ENCODE assay signal across 1 cellular context in the genomic region with DNA sequence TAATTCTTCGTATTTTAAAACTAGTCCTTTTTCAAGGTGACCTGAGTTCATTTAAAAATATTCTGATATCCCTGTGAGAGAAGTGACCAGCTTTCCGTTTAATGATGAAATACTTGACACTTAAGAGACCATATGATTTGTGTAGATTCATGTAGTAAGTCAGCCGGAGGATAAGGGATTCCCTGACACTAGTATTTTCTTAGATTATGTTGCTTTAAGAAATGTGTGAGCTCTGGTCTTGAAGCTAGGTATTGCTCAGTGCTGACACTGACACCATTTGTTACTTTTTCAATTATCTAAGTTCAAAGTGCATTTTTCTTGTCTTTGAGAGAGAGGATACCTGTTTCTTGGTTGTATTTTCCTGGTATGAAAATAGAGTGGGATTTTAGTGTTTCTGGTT.
TF ChIP-seq lines count a peak whose summit lies in the region.

No MANE protein-coding gene starts in this region.

TF ChIP-seq in K562, 482 proteins besides CTCF, POLR2A, EP300 and RAD21 (continued from another document and continues in another):
- TF ChIP-seq, protein P1, sequence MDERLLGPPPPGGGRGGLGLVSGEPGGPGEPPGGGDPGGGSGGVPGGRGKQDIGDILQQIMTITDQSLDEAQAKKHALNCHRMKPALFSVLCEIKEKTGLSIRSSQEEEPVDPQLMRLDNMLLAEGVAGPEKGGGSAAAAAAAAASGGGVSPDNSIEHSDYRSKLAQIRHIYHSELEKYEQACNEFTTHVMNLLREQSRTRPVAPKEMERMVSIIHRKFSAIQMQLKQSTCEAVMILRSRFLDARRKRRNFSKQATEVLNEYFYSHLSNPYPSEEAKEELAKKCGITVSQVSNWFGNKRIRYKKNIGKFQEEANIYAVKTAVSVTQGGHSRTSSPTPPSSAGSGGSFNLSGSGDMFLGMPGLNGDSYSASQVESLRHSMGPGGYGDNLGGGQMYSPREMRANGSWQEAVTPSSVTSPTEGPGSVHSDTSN (CRISPR knock-in tag; IDR thresholded peaks at IDR 0.05; ENCODE audit: low read depth) = no peak
- TF ChIP-seq, protein P1 (tag; conservative IDR thresholded peaks at IDR 0.05; ENCODE audit: low read depth) = peak; percentile 87
- TF ChIP-seq NR2C1 (IDR thresholded peaks at IDR 0.05) = peak; percentile 33; the same call in 1 of the 2 replicates
- 0 out of 2 replicates have a peak, but pooled peaks have one; percentile 33 for TF ChIP-seq NR2C1 (tag; IDR thresholded peaks at IDR 0.05)
- no peak for TF ChIP-seq HNRNPL (IDR thresholded peaks at IDR 0.05; ENCODE audit: low read depth, low read length)
- TF ChIP-seq, protein P2, sequence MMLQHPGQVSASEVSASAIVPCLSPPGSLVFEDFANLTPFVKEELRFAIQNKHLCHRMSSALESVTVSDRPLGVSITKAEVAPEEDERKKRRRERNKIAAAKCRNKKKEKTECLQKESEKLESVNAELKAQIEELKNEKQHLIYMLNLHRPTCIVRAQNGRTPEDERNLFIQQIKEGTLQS (IDR thresholded peaks at IDR 0.05) = peak; percentile 95
- TF ChIP-seq, protein P2 (CRISPR knock-in tag; conservative IDR thresholded peaks at IDR 0.05) = no peak
- peak; percentile 96 for TF ChIP-seq MEIS2 (IDR thresholded peaks at IDR 0.05; ENCODE audit: partially characterized antibody)
- TF ChIP-seq TRIM24 (IDR thresholded peaks at IDR 0.05) = peak in 1 of 2 experiments; percentile 38; a peak in 1 of 4 replicates
- no peak for TF ChIP-seq ZNF143 (CRISPR knock-in tag; IDR thresholded peaks at IDR 0.05)
- peak; percentile 48; the same call in 1 of the 2 replicates for TF ChIP-seq EP400 (IDR thresholded peaks at IDR 0.05)
- TF ChIP-seq NR2C2 (CRISPR knock-in tag; IDR thresholded peaks at IDR 0.05) = no peak
- peak; percentile 58; the same call in 1 of the 2 replicates for TF ChIP-seq NR2C2 (tag; IDR thresholded peaks at IDR 0.05)
- no peak for TF ChIP-seq ZFX (CRISPR knock-in tag; IDR thresholded peaks at IDR 0.05)
- no peak for TF ChIP-seq ZZZ3 (IDR thresholded peaks at IDR 0.05)
- TF ChIP-seq, protein P3, sequence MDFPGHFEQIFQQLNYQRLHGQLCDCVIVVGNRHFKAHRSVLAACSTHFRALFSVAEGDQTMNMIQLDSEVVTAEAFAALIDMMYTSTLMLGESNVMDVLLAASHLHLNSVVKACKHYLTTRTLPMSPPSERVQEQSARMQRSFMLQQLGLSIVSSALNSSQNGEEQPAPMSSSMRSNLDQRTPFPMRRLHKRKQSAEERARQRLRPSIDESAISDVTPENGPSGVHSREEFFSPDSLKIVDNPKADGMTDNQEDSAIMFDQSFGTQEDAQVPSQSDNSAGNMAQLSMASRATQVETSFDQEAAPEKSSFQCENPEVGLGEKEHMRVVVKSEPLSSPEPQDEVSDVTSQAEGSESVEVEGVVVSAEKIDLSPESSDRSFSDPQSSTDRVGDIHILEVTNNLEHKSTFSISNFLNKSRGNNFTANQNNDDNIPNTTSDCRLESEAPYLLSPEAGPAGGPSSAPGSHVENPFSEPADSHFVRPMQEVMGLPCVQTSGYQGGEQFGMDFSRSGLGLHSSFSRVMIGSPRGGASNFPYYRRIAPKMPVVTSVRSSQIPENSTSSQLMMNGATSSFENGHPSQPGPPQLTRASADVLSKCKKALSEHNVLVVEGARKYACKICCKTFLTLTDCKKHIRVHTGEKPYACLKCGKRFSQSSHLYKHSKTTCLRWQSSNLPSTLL (IDR thresholded peaks at IDR 0.05) = no peak
- no peak for TF ChIP-seq MTA3 (IDR thresholded peaks at IDR 0.05; ENCODE audit: borderline replicate concordance)
- TF ChIP-seq SMAD1 (IDR thresholded peaks at IDR 0.05; ENCODE audit: low read depth, low read length, partially characterized antibody) = no peak
- no peak for TF ChIP-seq MAZ (CRISPR knock-in tag; conservative IDR thresholded peaks at IDR 0.05 in 1 of 2, IDR thresholded peaks at IDR 0.05 in 1 of 2)
- TF ChIP-seq ETV6 (IDR thresholded peaks at IDR 0.05; ENCODE audit: borderline replicate concordance in 1 of 2, low read depth in 2 of 2, low read length in 1 of 2) = no peak
- no peak for TF ChIP-seq ETV6 (CRISPR knock-in tag; IDR thresholded peaks at IDR 0.05; ENCODE audit: borderline replicate concordance)
- no peak for TF ChIP-seq BHLHE40 (IDR thresholded peaks at IDR 0.05; ENCODE audit: low read length)
- no peak for TF ChIP-seq HDAC8 (tag; IDR thresholded peaks at IDR 0.05)
- no peak for TF ChIP-seq SRSF9 (IDR thresholded peaks at IDR 0.05; ENCODE audit: borderline replicate concordance, low read depth, low read length)
- TF ChIP-seq HMG20A (CRISPR knock-in tag; conservative IDR thresholded peaks at IDR 0.05) = no peak
- TF ChIP-seq, protein P4, sequence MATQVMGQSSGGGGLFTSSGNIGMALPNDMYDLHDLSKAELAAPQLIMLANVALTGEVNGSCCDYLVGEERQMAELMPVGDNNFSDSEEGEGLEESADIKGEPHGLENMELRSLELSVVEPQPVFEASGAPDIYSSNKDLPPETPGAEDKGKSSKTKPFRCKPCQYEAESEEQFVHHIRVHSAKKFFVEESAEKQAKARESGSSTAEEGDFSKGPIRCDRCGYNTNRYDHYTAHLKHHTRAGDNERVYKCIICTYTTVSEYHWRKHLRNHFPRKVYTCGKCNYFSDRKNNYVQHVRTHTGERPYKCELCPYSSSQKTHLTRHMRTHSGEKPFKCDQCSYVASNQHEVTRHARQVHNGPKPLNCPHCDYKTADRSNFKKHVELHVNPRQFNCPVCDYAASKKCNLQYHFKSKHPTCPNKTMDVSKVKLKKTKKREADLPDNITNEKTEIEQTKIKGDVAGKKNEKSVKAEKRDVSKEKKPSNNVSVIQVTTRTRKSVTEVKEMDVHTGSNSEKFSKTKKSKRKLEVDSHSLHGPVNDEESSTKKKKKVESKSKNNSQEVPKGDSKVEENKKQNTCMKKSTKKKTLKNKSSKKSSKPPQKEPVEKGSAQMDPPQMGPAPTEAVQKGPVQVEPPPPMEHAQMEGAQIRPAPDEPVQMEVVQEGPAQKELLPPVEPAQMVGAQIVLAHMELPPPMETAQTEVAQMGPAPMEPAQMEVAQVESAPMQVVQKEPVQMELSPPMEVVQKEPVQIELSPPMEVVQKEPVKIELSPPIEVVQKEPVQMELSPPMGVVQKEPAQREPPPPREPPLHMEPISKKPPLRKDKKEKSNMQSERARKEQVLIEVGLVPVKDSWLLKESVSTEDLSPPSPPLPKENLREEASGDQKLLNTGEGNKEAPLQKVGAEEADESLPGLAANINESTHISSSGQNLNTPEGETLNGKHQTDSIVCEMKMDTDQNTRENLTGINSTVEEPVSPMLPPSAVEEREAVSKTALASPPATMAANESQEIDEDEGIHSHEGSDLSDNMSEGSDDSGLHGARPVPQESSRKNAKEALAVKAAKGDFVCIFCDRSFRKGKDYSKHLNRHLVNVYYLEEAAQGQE (CRISPR knock-in tag; IDR thresholded peaks at IDR 0.05; ENCODE audit: low read depth) = no peak
- TF ChIP-seq HCFC1 (IDR thresholded peaks at IDR 0.05; ENCODE audit: low read depth, low read length) = no peak
- peak; percentile 32; the same call in 1 of the 2 replicates for TF ChIP-seq L3MBTL2 (IDR thresholded peaks at IDR 0.05)
- TF ChIP-seq NFYB (IDR thresholded peaks at IDR 0.05; ENCODE audit: extremely low read depth, insufficient read length) = no peak
- TF ChIP-seq, protein P5, sequence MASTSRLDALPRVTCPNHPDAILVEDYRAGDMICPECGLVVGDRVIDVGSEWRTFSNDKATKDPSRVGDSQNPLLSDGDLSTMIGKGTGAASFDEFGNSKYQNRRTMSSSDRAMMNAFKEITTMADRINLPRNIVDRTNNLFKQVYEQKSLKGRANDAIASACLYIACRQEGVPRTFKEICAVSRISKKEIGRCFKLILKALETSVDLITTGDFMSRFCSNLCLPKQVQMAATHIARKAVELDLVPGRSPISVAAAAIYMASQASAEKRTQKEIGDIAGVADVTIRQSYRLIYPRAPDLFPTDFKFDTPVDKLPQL (IDR thresholded peaks at IDR 0.05; ENCODE audit: extremely low read depth, insufficient read length) = no peak
- TF ChIP-seq, protein P6, sequence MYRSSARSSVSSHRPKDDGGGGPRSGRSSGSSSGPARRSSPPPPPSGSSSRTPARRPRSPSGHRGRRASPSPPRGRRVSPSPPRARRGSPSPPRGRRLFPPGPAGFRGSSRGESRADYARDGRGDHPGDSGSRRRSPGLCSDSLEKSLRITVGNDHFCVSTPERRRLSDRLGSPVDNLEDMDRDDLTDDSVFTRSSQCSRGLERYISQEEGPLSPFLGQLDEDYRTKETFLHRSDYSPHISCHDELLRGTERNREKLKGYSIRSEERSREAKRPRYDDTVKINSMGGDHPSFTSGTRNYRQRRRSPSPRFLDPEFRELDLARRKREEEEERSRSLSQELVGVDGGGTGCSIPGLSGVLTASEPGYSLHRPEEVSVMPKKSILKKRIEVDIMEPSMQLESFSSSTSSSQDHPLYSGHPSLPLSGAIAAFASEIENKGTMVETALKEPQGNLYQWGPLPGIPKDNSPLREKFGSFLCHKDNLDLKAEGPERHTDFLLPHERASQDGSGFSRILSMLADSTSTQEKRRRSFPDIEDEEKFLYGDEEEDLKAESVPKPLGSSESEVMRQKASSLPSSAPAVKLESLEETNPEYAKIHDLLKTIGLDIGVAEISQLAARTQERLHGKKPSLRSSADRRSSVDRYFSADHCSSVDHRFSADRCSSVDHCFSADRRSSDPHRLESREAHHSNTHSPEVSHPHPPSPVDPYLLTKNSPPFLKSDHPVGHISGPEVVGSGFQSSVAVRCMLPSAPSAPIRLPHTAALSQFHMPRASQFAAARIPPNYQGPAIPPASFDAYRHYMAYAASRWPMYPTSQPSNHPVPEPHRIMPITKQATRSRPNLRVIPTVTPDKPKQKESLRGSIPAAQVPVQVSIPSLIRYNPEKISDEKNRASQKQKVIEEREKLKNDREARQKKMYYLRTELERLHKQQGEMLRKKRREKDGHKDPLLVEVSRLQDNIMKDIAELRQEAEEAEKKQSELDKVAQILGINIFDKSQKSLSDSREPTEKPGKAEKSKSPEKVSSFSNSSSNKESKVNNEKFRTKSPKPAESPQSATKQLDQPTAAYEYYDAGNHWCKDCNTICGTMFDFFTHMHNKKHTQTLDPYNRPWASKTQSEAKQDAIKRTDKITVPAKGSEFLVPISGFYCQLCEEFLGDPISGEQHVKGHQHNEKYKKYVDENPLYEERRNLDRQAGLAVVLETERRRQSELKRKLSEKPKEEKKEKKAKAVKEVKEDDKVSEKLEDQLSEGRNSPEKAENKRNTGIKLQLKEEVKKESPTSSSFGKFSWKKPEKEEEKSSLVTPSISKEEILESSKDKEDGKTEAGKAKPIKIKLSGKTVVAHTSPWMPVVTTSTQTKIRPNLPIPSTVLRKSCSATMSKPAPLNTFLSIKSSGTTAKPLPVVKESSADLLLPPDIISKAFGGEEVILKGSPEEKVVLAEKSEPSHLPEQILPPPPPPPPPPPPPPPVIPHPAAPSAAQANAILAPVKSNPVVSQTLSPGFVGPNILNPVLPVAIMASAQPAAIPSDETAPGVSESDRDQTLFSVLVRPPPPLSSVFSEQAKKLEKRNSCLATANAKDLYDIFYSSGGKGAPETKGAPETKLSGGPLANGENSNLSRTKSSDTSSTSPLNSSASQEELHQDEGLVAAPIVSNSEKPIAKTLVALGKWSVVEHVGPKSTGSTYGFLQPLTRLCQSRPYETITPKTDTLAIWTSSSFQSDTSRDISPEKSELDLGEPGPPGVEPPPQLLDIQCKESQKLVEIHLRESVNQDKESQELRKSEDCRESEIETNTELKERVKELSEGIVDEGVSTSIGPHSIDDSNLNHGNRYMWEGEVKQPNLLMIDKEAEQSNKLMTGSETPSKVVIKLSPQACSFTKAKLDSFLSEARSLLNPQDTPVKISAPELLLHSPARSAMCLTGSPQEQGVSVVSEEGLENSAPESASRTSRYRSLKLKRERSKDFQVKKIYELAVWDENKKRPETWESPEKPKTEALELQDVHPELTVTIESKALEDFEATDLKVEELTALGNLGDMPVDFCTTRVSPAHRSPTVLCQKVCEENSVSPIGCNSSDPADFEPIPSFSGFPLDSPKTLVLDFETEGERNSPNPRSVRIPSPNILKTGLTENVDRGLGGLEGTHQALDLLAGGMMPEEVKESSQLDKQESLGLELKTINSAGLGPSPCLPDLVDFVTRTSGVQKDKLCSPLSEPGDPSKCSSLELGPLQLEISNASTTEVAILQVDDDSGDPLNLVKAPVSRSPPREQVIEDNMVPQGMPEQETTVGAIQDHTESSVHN (IDR thresholded peaks at IDR 0.05; ENCODE audit: borderline replicate concordance in 1 of 2, low read depth in 1 of 2) = 0 out of 4 replicates have a peak, but pooled peaks of 1 of the 2 experiments have one; percentile 55
- 0 out of 2 replicates have a peak, but pooled peaks have one; percentile 14 for TF ChIP-seq ZEB2 (IDR thresholded peaks at IDR 0.05)
- no peak for TF ChIP-seq ELF1 (tag; IDR thresholded peaks at IDR 0.05)
- TF ChIP-seq, protein P7, sequence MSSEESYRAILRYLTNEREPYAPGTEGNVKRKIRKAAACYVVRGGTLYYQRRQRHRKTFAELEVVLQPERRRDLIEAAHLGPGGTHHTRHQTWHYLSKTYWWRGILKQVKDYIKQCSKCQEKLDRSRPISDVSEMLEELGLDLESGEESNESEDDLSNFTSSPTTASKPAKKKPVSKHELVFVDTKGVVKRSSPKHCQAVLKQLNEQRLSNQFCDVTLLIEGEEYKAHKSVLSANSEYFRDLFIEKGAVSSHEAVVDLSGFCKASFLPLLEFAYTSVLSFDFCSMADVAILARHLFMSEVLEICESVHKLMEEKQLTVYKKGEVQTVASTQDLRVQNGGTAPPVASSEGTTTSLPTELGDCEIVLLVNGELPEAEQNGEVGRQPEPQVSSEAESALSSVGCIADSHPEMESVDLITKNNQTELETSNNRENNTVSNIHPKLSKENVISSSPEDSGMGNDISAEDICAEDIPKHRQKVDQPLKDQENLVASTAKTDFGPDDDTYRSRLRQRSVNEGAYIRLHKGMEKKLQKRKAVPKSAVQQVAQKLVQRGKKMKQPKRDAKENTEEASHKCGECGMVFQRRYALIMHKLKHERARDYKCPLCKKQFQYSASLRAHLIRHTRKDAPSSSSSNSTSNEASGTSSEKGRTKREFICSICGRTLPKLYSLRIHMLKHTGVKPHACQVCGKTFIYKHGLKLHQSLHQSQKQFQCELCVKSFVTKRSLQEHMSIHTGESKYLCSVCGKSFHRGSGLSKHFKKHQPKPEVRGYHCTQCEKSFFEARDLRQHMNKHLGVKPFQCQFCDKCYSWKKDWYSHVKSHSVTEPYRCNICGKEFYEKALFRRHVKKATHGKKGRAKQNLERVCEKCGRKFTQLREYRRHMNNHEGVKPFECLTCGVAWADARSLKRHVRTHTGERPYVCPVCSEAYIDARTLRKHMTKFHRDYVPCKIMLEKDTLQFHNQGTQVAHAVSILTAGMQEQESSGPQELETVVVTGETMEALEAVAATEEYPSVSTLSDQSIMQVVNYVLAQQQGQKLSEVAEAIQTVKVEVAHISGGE (CRISPR knock-in tag; IDR thresholded peaks at IDR 0.05) = no peak
- no peak for TF ChIP-seq CEBPG (CRISPR knock-in tag; IDR thresholded peaks at IDR 0.05)
- TF ChIP-seq CEBPG (tag; conservative IDR thresholded peaks at IDR 0.05 in 1 of 2, IDR thresholded peaks at IDR 0.05 in 1 of 2) = peak; percentile 87 to 90
- TF ChIP-seq ZFP30 (CRISPR knock-in tag; IDR thresholded peaks at IDR 0.05; ENCODE audit: borderline replicate concordance) = no peak
- no peak for TF ChIP-seq RAD51 (IDR thresholded peaks at IDR 0.05; ENCODE audit: borderline replicate concordance, low read depth)
- TF ChIP-seq XRCC3 (IDR thresholded peaks at IDR 0.05) = no peak
